Comparison of ENCODE assay signal across 2 cellular contexts in the genomic region with DNA sequence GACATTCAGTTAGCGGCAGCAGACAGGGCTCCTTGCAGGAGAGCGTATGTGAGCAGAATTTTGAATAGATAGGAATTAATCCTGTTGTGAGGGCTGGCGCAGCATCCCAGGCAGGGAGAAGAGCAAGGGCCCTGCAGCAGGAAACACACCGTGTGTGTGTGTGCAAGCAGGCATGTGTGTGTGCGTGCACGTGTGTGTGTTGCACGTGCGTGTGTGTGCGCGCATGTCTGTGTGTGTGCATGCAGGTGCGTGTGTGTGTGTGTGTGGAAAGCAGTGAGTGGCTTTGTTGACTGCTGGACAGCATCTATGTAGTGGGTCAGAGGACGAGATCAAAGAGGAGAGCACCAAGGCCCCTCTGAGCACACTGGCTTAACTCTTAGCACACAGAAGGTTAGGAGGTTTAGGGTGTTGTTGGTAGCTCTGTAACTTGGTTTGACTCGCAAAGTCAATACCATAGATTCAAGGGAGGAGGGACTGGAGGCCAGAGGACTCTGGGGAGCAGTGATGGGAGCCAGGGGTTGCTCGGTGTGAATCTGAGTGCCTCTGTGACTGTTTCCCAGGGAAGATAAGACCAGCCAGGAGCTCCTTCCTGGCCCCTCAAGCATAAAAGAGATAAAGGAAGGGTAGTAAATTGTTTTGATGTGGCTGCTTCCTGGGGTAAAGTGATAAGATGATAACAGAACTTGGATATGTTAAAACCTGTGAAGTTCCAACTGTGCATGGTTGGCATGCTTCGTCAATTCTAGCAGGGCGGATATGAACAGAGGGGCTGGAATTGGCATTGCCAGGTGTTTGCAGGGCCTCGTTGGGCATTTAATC.
TF ChIP-seq lines count a peak whose summit lies in the region.

No MANE protein-coding gene starts in this region.

TF ChIP-seq in H1, 55 proteins besides CTCF, POLR2A, EP300 and RAD21 (continued from another document):
- TF ChIP-seq, protein P1, sequence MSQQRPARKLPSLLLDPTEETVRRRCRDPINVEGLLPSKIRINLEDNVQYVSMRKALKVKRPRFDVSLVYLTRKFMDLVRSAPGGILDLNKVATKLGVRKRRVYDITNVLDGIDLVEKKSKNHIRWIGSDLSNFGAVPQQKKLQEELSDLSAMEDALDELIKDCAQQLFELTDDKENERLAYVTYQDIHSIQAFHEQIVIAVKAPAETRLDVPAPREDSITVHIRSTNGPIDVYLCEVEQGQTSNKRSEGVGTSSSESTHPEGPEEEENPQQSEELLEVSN (IDR thresholded peaks at IDR 0.05) = no peak
- no peak for TF ChIP-seq PHF8 (conservative IDR thresholded peaks at IDR 0.05; ENCODE audit: low read depth, low read length)
- no peak for TF ChIP-seq KDM1A (IDR thresholded peaks at IDR 0.05; ENCODE audit: borderline replicate concordance, low read length)
- TF ChIP-seq RXRA (IDR thresholded peaks at IDR 0.05; ENCODE audit: insufficient read depth, low read depth, low read length) = no peak
- TF ChIP-seq JUND (IDR thresholded peaks at IDR 0.05; ENCODE audit: low read length) = no peak
- TF ChIP-seq, protein P2, sequence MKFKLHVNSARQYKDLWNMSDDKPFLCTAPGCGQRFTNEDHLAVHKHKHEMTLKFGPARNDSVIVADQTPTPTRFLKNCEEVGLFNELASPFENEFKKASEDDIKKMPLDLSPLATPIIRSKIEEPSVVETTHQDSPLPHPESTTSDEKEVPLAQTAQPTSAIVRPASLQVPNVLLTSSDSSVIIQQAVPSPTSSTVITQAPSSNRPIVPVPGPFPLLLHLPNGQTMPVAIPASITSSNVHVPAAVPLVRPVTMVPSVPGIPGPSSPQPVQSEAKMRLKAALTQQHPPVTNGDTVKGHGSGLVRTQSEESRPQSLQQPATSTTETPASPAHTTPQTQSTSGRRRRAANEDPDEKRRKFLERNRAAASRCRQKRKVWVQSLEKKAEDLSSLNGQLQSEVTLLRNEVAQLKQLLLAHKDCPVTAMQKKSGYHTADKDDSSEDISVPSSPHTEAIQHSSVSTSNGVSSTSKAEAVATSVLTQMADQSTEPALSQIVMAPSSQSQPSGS (IDR thresholded peaks at IDR 0.05; ENCODE audit: low read length) = no peak
- no peak for TF ChIP-seq RBBP5 (IDR thresholded peaks at IDR 0.05; ENCODE audit: borderline replicate concordance, low read depth, low read length)
- no peak for TF ChIP-seq POU5F1 (IDR thresholded peaks at IDR 0.05; ENCODE audit: low read depth, low read length)
- no peak for TF ChIP-seq MAFK (IDR thresholded peaks at IDR 0.05; ENCODE audit: low read depth, low read length)
- TF ChIP-seq CEBPB (IDR thresholded peaks at IDR 0.05; ENCODE audit: low read depth, low read length) = no peak
- no peak for TF ChIP-seq SUZ12 (IDR thresholded peaks at IDR 0.05; ENCODE audit: low read length)

TF ChIP-seq in neural cell, 6 proteins besides CTCF, POLR2A, EP300 and RAD21 (continued from another document):
- TF ChIP-seq SMC3 (conservative IDR thresholded peaks at IDR 0.05; ENCODE audit: poor library complexity) = no peak
- TF ChIP-seq, protein P3, sequence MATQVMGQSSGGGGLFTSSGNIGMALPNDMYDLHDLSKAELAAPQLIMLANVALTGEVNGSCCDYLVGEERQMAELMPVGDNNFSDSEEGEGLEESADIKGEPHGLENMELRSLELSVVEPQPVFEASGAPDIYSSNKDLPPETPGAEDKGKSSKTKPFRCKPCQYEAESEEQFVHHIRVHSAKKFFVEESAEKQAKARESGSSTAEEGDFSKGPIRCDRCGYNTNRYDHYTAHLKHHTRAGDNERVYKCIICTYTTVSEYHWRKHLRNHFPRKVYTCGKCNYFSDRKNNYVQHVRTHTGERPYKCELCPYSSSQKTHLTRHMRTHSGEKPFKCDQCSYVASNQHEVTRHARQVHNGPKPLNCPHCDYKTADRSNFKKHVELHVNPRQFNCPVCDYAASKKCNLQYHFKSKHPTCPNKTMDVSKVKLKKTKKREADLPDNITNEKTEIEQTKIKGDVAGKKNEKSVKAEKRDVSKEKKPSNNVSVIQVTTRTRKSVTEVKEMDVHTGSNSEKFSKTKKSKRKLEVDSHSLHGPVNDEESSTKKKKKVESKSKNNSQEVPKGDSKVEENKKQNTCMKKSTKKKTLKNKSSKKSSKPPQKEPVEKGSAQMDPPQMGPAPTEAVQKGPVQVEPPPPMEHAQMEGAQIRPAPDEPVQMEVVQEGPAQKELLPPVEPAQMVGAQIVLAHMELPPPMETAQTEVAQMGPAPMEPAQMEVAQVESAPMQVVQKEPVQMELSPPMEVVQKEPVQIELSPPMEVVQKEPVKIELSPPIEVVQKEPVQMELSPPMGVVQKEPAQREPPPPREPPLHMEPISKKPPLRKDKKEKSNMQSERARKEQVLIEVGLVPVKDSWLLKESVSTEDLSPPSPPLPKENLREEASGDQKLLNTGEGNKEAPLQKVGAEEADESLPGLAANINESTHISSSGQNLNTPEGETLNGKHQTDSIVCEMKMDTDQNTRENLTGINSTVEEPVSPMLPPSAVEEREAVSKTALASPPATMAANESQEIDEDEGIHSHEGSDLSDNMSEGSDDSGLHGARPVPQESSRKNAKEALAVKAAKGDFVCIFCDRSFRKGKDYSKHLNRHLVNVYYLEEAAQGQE (IDR thresholded peaks at IDR 0.05; ENCODE audit: borderline replicate concordance) = peak; percentile 4
TF ChIP-seq in neural cell: peak in this region for 1.
